In the genomic region with DNA sequence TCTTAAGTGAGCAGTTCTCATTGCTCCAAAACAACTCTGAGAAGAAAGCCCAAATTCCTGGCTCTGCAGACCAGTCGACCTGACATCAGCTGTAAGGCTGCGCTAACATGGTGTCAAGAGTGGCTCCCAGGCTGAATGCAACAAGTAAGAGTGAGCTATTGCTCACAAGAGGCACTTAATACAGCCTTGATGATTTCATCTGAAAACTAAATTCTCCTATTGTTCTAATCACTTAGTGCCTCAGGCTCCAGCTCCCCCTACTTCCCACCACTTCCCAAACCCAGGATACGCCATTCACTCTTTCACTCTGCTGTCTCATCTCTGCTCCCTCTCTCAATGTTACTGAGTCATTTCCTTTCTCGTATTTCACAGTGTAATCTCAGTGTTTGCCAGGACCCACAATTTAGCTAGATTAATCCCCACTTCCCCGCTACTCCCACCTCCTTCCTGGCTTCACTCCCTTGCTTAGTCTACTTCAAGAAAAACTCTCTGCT, we compare ENCODE assay signal across 1 cellular context.
TF ChIP-seq lines count a peak whose summit lies in the region.

No MANE protein-coding gene starts in this region.

TF ChIP-seq in HEK293, 187 proteins besides CTCF, POLR2A, EP300 and RAD21 (continued from another document):
- no peak; the same call in 1 of the 2 replicates for TF ChIP-seq ZNF623 (tag by site-specific recombination; IDR thresholded peaks at IDR 0.05)
- TF ChIP-seq ZNF274 (IDR thresholded peaks at IDR 0.05; ENCODE audit: low read length) = no peak
- no peak for TF ChIP-seq ZNF274 (tag by site-specific recombination; IDR thresholded peaks at IDR 0.05; ENCODE audit: borderline replicate concordance)
- TF ChIP-seq ZNF843 (tag by site-specific recombination; IDR thresholded peaks at IDR 0.05) = peak; percentile 81
- TF ChIP-seq ZXDB (tag by site-specific recombination; IDR thresholded peaks at IDR 0.05) = peak; percentile 84
- TF ChIP-seq ZNF146 (tag by site-specific recombination; IDR thresholded peaks at IDR 0.05) = peak; percentile 21; the same call in 1 of the 2 replicates
- TF ChIP-seq, protein P1, sequence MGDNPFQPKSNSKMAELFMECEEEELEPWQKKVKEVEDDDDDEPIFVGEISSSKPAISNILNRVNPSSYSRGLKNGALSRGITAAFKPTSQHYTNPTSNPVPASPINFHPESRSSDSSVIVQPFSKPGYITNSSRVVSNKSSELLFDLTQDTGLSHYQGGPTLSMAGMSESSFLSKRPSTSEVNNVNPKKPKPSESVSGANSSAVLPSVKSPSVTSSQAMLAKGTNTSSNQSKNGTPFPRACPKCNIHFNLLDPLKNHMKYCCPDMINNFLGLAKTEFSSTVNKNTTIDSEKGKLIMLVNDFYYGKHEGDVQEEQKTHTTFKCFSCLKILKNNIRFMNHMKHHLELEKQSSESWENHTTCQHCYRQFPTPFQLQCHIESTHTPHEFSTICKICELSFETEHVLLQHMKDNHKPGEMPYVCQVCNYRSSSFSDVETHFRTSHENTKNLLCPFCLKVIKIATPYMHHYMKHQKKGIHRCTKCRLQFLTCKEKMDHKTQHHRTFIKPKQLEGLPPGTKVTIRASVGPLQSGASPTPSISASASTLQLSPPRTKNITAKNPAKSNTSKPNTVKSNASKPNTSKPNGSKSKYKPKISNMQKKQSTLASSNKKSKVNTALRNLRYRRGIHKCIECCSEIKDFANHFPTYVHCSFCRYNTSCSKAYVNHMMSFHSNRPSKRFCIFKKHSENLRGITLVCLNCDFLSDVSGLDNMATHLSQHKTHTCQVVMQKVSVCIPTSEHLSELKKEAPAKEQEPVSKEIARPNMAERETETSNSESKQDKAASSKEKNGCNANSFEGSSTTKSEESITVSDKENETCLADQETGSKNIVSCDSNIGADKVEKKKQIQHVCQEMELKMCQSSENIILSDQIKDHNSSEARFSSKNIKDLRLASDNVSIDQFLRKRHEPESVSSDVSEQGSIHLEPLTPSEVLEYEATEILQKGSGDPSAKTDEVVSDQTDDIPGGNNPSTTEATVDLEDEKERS (tag by site-specific recombination; IDR thresholded peaks at IDR 0.05) = no peak
- TF ChIP-seq ZNF518A (tag by site-specific recombination; conservative IDR thresholded peaks at IDR 0.05; ENCODE audit: low read depth) = no peak
- TF ChIP-seq ZNF654 (tag by site-specific recombination; IDR thresholded peaks at IDR 0.05; ENCODE audit: low read depth) = no peak
- TF ChIP-seq ZNF549 (tag by site-specific recombination; IDR thresholded peaks at IDR 0.05) = no peak
- no peak for TF ChIP-seq ZNF37A (tag by site-specific recombination; IDR thresholded peaks at IDR 0.05)
- TF ChIP-seq ZNF792 (tag by site-specific recombination; IDR thresholded peaks at IDR 0.05) = no peak
- TF ChIP-seq, protein P2, sequence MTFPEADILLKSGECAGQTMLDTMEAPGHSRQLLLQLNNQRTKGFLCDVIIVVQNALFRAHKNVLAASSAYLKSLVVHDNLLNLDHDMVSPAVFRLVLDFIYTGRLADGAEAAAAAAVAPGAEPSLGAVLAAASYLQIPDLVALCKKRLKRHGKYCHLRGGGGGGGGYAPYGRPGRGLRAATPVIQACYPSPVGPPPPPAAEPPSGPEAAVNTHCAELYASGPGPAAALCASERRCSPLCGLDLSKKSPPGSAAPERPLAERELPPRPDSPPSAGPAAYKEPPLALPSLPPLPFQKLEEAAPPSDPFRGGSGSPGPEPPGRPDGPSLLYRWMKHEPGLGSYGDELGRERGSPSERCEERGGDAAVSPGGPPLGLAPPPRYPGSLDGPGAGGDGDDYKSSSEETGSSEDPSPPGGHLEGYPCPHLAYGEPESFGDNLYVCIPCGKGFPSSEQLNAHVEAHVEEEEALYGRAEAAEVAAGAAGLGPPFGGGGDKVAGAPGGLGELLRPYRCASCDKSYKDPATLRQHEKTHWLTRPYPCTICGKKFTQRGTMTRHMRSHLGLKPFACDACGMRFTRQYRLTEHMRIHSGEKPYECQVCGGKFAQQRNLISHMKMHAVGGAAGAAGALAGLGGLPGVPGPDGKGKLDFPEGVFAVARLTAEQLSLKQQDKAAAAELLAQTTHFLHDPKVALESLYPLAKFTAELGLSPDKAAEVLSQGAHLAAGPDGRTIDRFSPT (tag by site-specific recombination; IDR thresholded peaks at IDR 0.05) = peak; percentile 22; the same call in 1 of the 2 replicates
- no peak for TF ChIP-seq HOXD13 (CRISPR knock-in tag; IDR thresholded peaks at IDR 0.05; ENCODE audit: borderline replicate concordance)
- TF ChIP-seq PRDM1 (tag by site-specific recombination; IDR thresholded peaks at IDR 0.05) = peak; percentile 90
- no peak for TF ChIP-seq ZNF416 (tag by site-specific recombination; IDR thresholded peaks at IDR 0.05)
- no peak for TF ChIP-seq ZNF514 (tag by site-specific recombination; IDR thresholded peaks at IDR 0.05)
- TF ChIP-seq ZNF335 (tag by site-specific recombination; conservative IDR thresholded peaks at IDR 0.05) = no peak; the same call in 1 of the 2 replicates
- no peak for TF ChIP-seq ZFP3 (tag by site-specific recombination; IDR thresholded peaks at IDR 0.05; ENCODE audit: low read depth)
- TF ChIP-seq ZNF548 (tag by site-specific recombination; IDR thresholded peaks at IDR 0.05) = no peak
- peak; percentile 94 for TF ChIP-seq OSR2 (tag by site-specific recombination; IDR thresholded peaks at IDR 0.05)
- TF ChIP-seq, protein P3, sequence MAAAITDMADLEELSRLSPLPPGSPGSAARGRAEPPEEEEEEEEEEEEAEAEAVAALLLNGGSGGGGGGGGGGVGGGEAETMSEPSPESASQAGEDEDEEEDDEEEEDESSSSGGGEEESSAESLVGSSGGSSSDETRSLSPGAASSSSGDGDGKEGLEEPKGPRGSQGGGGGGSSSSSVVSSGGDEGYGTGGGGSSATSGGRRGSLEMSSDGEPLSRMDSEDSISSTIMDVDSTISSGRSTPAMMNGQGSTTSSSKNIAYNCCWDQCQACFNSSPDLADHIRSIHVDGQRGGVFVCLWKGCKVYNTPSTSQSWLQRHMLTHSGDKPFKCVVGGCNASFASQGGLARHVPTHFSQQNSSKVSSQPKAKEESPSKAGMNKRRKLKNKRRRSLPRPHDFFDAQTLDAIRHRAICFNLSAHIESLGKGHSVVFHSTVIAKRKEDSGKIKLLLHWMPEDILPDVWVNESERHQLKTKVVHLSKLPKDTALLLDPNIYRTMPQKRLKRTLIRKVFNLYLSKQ (tag by site-specific recombination; IDR thresholded peaks at IDR 0.05; ENCODE audit: borderline replicate concordance) = no peak
- 0 out of 2 replicates have a peak, but pooled peaks have one; percentile 20 for TF ChIP-seq SCRT1 (tag by site-specific recombination; IDR thresholded peaks at IDR 0.05; ENCODE audit: borderline replicate concordance)
- TF ChIP-seq, protein P4, sequence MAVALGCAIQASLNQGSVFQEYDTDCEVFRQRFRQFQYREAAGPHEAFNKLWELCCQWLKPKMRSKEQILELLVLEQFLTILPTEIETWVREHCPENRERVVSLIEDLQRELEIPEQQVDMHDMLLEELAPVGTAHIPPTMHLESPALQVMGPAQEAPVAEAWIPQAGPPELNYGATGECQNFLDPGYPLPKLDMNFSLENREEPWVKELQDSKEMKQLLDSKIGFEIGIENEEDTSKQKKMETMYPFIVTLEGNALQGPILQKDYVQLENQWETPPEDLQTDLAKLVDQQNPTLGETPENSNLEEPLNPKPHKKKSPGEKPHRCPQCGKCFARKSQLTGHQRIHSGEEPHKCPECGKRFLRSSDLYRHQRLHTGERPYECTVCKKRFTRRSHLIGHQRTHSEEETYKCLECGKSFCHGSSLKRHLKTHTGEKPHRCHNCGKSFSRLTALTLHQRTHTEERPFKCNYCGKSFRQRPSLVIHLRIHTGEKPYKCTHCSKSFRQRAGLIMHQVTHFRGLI (tag by site-specific recombination; IDR thresholded peaks at IDR 0.05) = no peak
- peak; percentile 97 for TF ChIP-seq SP7 (tag by site-specific recombination; IDR thresholded peaks at IDR 0.05)
- no peak for TF ChIP-seq ZNF488 (tag by site-specific recombination; IDR thresholded peaks at IDR 0.05)
